Comparison of ENCODE assay signal across 17 cellular contexts in the genomic region with DNA sequence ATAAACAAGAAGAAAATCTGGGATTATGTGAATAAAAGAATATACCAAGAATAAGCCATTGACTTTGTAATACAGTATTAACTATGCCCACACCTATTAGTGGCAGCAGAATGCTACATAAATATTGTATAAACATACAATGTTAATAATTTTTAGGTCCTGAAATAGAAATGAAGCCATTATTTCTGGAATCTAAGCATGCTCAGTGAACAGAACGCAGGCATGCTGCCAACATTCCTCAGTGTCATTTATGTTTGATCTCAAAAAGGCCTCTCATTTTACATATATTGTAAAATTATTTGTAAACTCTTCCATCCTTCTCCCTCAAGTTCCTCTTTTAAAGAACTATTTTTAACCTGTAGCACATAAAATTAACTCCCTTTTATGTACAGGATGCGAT.
DNase-seq lines count a peak whose midpoint lies in the region; ATAC-seq and TF ChIP-seq lines count a peak whose summit lies in the region.
"Had no signal": no experiment of that assay in that cellular context is flagged by ENCODE, and none has a peak within 500 bp of the region (broad histone marks: within the 10 kb centered on the region; RNA-seq: fewer than 3 reads in every experiment).

No MANE protein-coding gene starts in this region.

- intact Hi-C loops in Right ventricle myocardium inferior (cut with DNase I): no loop called here

- no peaks in the 10 kb centered on the region for H3K36me3 ChIP-seq in cardiac muscle cell

- H3K27me3 Mint-ChIP-seq in T-cell: no peaks in the 10 kb centered on the region
- H3K27me3 Mint-ChIP-seq: activated CD4-positive, alpha-beta memory T cell treated with anti-CD3 and anti-CD28 coated beads for 36 hours; activated naive CD8-positive, alpha-beta T cell treated with anti-CD3 and anti-CD28 coated beads, Interleukin-2, amount 10 ng/mL, durations not matched to agents 7 days and 5 days; CD4-positive, alpha-beta memory T cell; stimulated activated naive CD8-positive, alpha-beta T cell treated with anti-CD3 and anti-CD28 coated beads, Interleukin-15, amount 100 ng/mL, for 72 hours had no signal

- no peaks in the 10 kb centered on the region for H3K4me1 ChIP-seq in cardiac muscle cell (ENCODE audit: low read depth)
- H3K4me1 ChIP-seq: psoas muscle had no signal

- TF ChIP-seq CTCF in cardiac muscle cell (IDR thresholded peaks at IDR 0.05; ENCODE audit: low read depth, low read length): no peak
- TF ChIP-seq CTCF in fibroblast of pulmonary artery (IDR thresholded peaks at IDR 0.05; ENCODE audit: low read length, missing control alignments): no peak

- H3K27me3 ChIP-seq in cardiac muscle cell: no peaks in the 10 kb centered on the region

- peak overlapping the region; percentile 64 for H3K27ac ChIP-seq in cardiac muscle cell
- H3K27ac ChIP-seq: psoas muscle had no signal

- CTCF ChIA-PET in T-cell (lab: Charles Lee): interaction anchor here in 1 of 2 donors (0.7 kb wide), 1 partner anchor 259 kb away, joined by 3 read pairs; no protein-coding TSS in a partner anchor

- H3K27ac Mint-ChIP-seq in T-cell: no peak overlapping the region
- H3K27ac Mint-ChIP-seq: activated CD4-positive, alpha-beta memory T cell treated with anti-CD3 and anti-CD28 coated beads for 36 hours; activated naive CD8-positive, alpha-beta T cell treated with anti-CD3 and anti-CD28 coated beads, Interleukin-2, amount 10 ng/mL, durations not matched to agents 7 days and 5 days; stimulated activated naive CD8-positive, alpha-beta T cell treated with anti-CD3 and anti-CD28 coated beads, Interleukin-15, amount 100 ng/mL, for 72 hours had no signal

- no peak overlapping the region for H3K4me3 Mint-ChIP-seq in T-cell
- H3K4me3 Mint-ChIP-seq: activated CD4-positive, alpha-beta memory T cell treated with anti-CD3 and anti-CD28 coated beads for 36 hours; activated naive CD8-positive, alpha-beta T cell treated with anti-CD3 and anti-CD28 coated beads, Interleukin-2, amount 10 ng/mL, durations not matched to agents 7 days and 5 days; CD4-positive, alpha-beta memory T cell; stimulated activated naive CD8-positive, alpha-beta T cell treated with anti-CD3 and anti-CD28 coated beads, Interleukin-15, amount 100 ng/mL, for 72 hours had no signal

- POLR2A ChIA-PET in T-cell (lab: Charles Lee): interaction anchor here in 1 of 2 donors (0.6 kb wide), 1 partner anchor 1797 kb away, joined by 4 read pairs; no protein-coding TSS in a partner anchor

- no peaks in the 10 kb centered on the region for H3K9me3 ChIP-seq in cardiac muscle cell (ENCODE audit: low read depth)
- H3K9me3 ChIP-seq: psoas muscle had no signal

- H3K4me3 ChIP-seq in cardiac muscle cell (no peak overlapping the region), fibroblast of pulmonary artery (replicated peaks; ENCODE audit: low read depth, low read length) (no peak overlapping the region)
- H3K4me3 ChIP-seq: psoas muscle had no signal

- H3K4me1 Mint-ChIP-seq in T-cell: peaks cover 0 to 12% (median 3%) of the 10 kb centered on the region in 3 donors

- ATAC-seq in Right ventricle myocardium inferior: no peak
- no peak for ATAC-seq in GM21619 (IDR thresholded peaks at IDR 0.05; ENCODE audit: unreplicated experiment)
- no peak for ATAC-seq in HG02870 (IDR thresholded peaks at IDR 0.05; ENCODE audit: unreplicated experiment)
- no peak for ATAC-seq in HG02970 (IDR thresholded peaks at IDR 0.05; ENCODE audit: low FRiP score, unreplicated experiment)
- ATAC-seq in T-cell (replicated peaks in 1 of 4): no peak
- ATAC-seq: psoas muscle; stimulated activated naive CD8-positive, alpha-beta T cell treated with anti-CD3 and anti-CD28 coated beads, Interleukin-15, amount 100 ng/mL, for 72 hours had no signal

- peak; percentile 14 to 75 for DNase-seq in cardiac muscle cell (ENCODE audit: low read depth in 1 of 2, low spot score in 1 of 2)
- no peak for DNase-seq in Right ventricle myocardium inferior (ENCODE audit: missing footprints)
- peak; percentile 12 for DNase-seq in SKM-1 treated with dmso at 0.1 percent for 144 hours (lab: John Stamatoyannopoulos, UW; ENCODE audit: unreplicated experiment)
- DNase-seq in fibroblast of pulmonary artery (ENCODE audit: low read depth): peak; percentile 73
- DNase-seq in T-cell: no peak
- DNase-seq: activated CD4-positive, alpha-beta memory T cell treated with anti-CD3 and anti-CD28 coated beads for 36 hours; activated naive CD8-positive, alpha-beta T cell treated with anti-CD3 and anti-CD28 coated beads, Interleukin-2, amount 10 ng/mL, durations not matched to agents 7 days and 5 days; activated T-cell treated with anti-CD3 and anti-CD28 coated beads, Interleukin-2, amount 50 U/mL, for 48 hours; CD4-positive, alpha-beta memory T cell; NCI-H187; psoas muscle; stimulated activated CD4-positive, alpha-beta T cell treated with anti-CD3 and anti-CD28 coated beads, Interleukin-15, amount 100 ng/mL, for 24 hours; stimulated activated naive CD8-positive, alpha-beta T cell treated with anti-CD3 and anti-CD28 coated beads, Interleukin-15, amount 100 ng/mL, for 72 hours; SW 1271 had no signal

- H3K36me3 Mint-ChIP-seq in T-cell: peaks cover 62% of the 10 kb centered on the region

- H3K9me3 Mint-ChIP-seq in T-cell: no peaks in the 10 kb centered on the region
- H3K9me3 Mint-ChIP-seq: activated CD4-positive, alpha-beta memory T cell treated with anti-CD3 and anti-CD28 coated beads for 36 hours; stimulated activated naive CD8-positive, alpha-beta T cell treated with anti-CD3 and anti-CD28 coated beads, Interleukin-15, amount 100 ng/mL, for 72 hours had no signal

Comparison
In these comparisons a context has a peak if more than half of its experiments do, and no peak if none do; other contexts are left out.
1. DNase-seq: peak in cardiac muscle cell (2 of 2), SKM-1 treated with dmso at 0.1 percent for 144 hours (single experiment) and fibroblast of pulmonary artery (single experiment); none in Right ventricle myocardium inferior (single experiment) and T-cell (0 of 34).